2 cellular contexts compared by ENCODE assay signal in the genomic region with DNA sequence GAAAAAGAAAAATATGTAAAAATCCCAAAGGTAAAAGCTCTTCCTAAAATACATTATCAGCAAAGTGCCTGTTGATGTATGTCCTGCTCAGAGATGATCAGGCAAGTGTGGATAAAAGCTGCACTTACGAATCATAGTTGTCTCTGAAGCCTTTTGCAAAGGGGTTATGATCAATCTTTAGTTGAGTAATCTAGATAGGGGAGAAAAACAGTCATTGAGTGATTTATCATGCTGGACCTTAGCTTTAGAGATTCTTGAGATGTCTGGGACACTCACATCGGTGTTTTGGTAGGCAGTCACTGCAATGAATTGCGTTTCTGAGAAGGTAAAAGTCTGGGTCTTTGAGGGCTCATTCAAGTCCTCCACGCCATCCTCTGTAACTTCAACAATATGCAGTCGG.
TF ChIP-seq lines count a peak whose summit lies in the region.

No MANE protein-coding gene starts in this region.

TF ChIP-seq in GM23338, 12 proteins besides CTCF, POLR2A, EP300 and RAD21:
- TF ChIP-seq ZNF331 (CRISPR knock-in tag; IDR thresholded peaks at IDR 0.05; ENCODE audit: low read depth), result no peak
- peak; percentile 65 for TF ChIP-seq EZH2 (IDR thresholded peaks at IDR 0.05; ENCODE audit: low read depth, unreplicated experiment)

TF ChIP-seq in GM12878, 131 proteins besides CTCF, POLR2A, EP300 and RAD21:
- TF ChIP-seq CEBPB (IDR thresholded peaks at IDR 0.05; ENCODE audit: borderline replicate concordance in 1 of 2, low read depth in 2 of 2, low read length in 2 of 2), result no peak
- TF ChIP-seq NBN (IDR thresholded peaks at IDR 0.05), result peak; percentile 18; the same call in 1 of the 2 replicates
- TF ChIP-seq RAD51 (IDR thresholded peaks at IDR 0.05), result no peak
- TF ChIP-seq SRF (IDR thresholded peaks at IDR 0.05; ENCODE audit: low read depth in 2 of 2, low read length in 2 of 2), result no peak
- TF ChIP-seq, protein P1, sequence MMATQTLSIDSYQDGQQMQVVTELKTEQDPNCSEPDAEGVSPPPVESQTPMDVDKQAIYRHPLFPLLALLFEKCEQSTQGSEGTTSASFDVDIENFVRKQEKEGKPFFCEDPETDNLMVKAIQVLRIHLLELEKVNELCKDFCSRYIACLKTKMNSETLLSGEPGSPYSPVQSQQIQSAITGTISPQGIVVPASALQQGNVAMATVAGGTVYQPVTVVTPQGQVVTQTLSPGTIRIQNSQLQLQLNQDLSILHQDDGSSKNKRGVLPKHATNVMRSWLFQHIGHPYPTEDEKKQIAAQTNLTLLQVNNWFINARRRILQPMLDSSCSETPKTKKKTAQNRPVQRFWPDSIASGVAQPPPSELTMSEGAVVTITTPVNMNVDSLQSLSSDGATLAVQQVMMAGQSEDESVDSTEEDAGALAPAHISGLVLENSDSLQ (IDR thresholded peaks at IDR 0.05), result no peak
- no peak for TF ChIP-seq ZNF622 (IDR thresholded peaks at IDR 0.05)
- no peak for TF ChIP-seq IRF4 (IDR thresholded peaks at IDR 0.05; ENCODE audit: low read depth, low read length)
- TF ChIP-seq, protein P2, sequence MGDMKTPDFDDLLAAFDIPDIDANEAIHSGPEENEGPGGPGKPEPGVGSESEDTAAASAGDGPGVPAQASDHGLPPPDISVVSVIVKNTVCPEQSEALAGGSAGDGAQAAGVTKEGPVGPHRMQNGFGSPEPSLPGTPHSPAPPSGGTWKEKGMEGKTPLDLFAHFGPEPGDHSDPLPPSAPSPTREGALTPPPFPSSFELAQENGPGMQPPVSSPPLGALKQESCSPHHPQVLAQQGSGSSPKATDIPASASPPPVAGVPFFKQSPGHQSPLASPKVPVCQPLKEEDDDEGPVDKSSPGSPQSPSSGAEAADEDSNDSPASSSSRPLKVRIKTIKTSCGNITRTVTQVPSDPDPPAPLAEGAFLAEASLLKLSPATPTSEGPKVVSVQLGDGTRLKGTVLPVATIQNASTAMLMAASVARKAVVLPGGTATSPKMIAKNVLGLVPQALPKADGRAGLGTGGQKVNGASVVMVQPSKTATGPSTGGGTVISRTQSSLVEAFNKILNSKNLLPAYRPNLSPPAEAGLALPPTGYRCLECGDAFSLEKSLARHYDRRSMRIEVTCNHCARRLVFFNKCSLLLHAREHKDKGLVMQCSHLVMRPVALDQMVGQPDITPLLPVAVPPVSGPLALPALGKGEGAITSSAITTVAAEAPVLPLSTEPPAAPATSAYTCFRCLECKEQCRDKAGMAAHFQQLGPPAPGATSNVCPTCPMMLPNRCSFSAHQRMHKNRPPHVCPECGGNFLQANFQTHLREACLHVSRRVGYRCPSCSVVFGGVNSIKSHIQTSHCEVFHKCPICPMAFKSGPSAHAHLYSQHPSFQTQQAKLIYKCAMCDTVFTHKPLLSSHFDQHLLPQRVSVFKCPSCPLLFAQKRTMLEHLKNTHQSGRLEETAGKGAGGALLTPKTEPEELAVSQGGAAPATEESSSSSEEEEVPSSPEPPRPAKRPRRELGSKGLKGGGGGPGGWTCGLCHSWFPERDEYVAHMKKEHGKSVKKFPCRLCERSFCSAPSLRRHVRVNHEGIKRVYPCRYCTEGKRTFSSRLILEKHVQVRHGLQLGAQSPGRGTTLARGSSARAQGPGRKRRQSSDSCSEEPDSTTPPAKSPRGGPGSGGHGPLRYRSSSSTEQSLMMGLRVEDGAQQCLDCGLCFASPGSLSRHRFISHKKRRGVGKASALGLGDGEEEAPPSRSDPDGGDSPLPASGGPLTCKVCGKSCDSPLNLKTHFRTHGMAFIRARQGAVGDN (IDR thresholded peaks at IDR 0.05), result no peak
TF ChIP-seq in GM12878: peak in this region for 1.
